ENCODE assay signal across 15 cellular contexts in genomic region chr5:28156981-28157380, GRCh38.
DNase-seq lines count a peak whose midpoint lies in the region; ATAC-seq and TF ChIP-seq lines count a peak whose summit lies in the region.
"Had no signal": no experiment of that assay in that cellular context is flagged by ENCODE, and none has a peak within 500 bp of the region (broad histone marks: within the 10 kb centered on the region; RNA-seq: fewer than 3 reads in every experiment).

No MANE protein-coding gene starts in this region.

- ATAC-seq in GM19395 (IDR thresholded peaks at IDR 0.05; ENCODE audit: unreplicated experiment): no peak

- H3K4me3 ChIP-seq in astrocyte of the spinal cord (ENCODE audit: low read depth, low read length) (no peak overlapping the region), fibroblast of pulmonary artery (replicated peaks; ENCODE audit: low read depth, low read length) (no peak overlapping the region)
- H3K4me3 ChIP-seq: BLaER1 treated with 17β-estradiol and CSF1 and Interleukin-3, amounts not matched to agents 10 nM and 100 nM; SJSA1 had no signal

- in situ Hi-C loops in astrocyte of the spinal cord (cut with HindIII; ENCODE audit: low sequenced_read_pairs): no loop called here

- DNase-seq in HS-5 (ENCODE audit: low read depth) (peak; percentile 95), astrocyte of the spinal cord (ENCODE audit: low read depth, low spot score) (peak; percentile 42), fibroblast of pulmonary artery (ENCODE audit: low read depth) (peak; percentile 60), NCI-H187 treated with DMSO at 0.1 percent for 48 hours (lab: John Stamatoyannopoulos, UW) (no peak), head of caudate nucleus (no peak), NCI-H1694 (lab: John Stamatoyannopoulos, UW) (no peak)
- DNase-seq: EL, H9, NCI-H1436, NCI-H2081 treated with DMSO at 0.1 percent for 48 hours, NCI-H2227 treated with DMSO at 0.1 percent for 48 hours, NCI-H526 treated with DMSO at 0.1 percent for 48 hours had no signal

- TF ChIP-seq CTCF in astrocyte of the spinal cord (IDR thresholded peaks at IDR 0.05; ENCODE audit: low read depth, low read length): no peak
- TF ChIP-seq CTCF in fibroblast of pulmonary artery (IDR thresholded peaks at IDR 0.05; ENCODE audit: low read length, missing control alignments): no peak

- intact Hi-C loops in head of caudate nucleus (cut with DNase I): no loop called here

Comparison
In these comparisons a context has a peak if more than half of its experiments do, and no peak if none do; other contexts are left out.
1. DNase-seq: peak in HS-5 (single experiment), astrocyte of the spinal cord (single experiment) and fibroblast of pulmonary artery (single experiment); none in NCI-H187 treated with DMSO at 0.1 percent for 48 hours (single experiment), head of caudate nucleus (0 of 42) and NCI-H1694 (single experiment).